25 cellular contexts compared by ENCODE assay signal in genomic region chr19:5107432-5108122, GRCh38.
A peak's percentile ranks its signal among the peaks of the same experiment; 100 is the strongest.
DNase-seq lines count a peak whose midpoint lies in the region; ATAC-seq and TF ChIP-seq lines count a peak whose summit lies in the region.
"Had no signal": no experiment of that assay in that cellular context is flagged by ENCODE, and none has a peak within 500 bp of the region (broad histone marks: within the 10 kb centered on the region; RNA-seq: fewer than 3 reads in every experiment).

No MANE protein-coding gene starts in this region.

- peak overlapping the region; percentile 37 for H3K9ac ChIP-seq in SK-N-MC (ENCODE audit: insufficient read length)
- no peak overlapping the region for H3K9ac ChIP-seq in endodermal cell (ENCODE audit: extremely low read depth, low read length, poor library complexity, severe bottlenecking)

- H3K27me3 ChIP-seq in A673 (replicated peaks; ENCODE audit: insufficient read depth, low read depth, low read length, poor library complexity) (no peaks in the 10 kb centered on the region), endodermal cell (ENCODE audit: control insufficient read depth, insufficient read depth, low read length, poor library complexity, severe bottlenecking) (no peaks in the 10 kb centered on the region)
- H3K27me3 ChIP-seq in naive thymus-derived CD4-positive, alpha-beta T cell (ENCODE audit: control insufficient read depth in 2 of 2, insufficient read depth in 2 of 2, low read length in 2 of 2), result no peaks in the 10 kb centered on the region
- H3K27me3 ChIP-seq: neutrophil, tibial nerve had no signal

- H3K4me3 ChIP-seq in A673 (ENCODE audit: low read depth, low read length, poor library complexity, severe bottlenecking) (no peak overlapping the region), SK-N-MC (no peak overlapping the region), endodermal cell (ENCODE audit: low read length) (no peak overlapping the region)
- H3K4me3 ChIP-seq in naive thymus-derived CD4-positive, alpha-beta T cell (ENCODE audit: low read length), result no peak overlapping the region
- H3K4me3 ChIP-seq: psoas muscle, smooth muscle cell, tibial nerve had no signal

- no peaks in the 10 kb centered on the region for H3K36me3 ChIP-seq in A673 (ENCODE audit: insufficient read depth, low read length, poor library complexity, severe bottlenecking)
- no peaks in the 10 kb centered on the region; the same call in 1 of the 2 replicates for H3K36me3 ChIP-seq in SK-N-MC (ENCODE audit: insufficient read depth, low read length)
- peaks cover 9% of the 10 kb centered on the region for H3K36me3 ChIP-seq in endodermal cell (ENCODE audit: control insufficient read depth, insufficient read depth, low read length)
- H3K36me3 ChIP-seq in naive thymus-derived CD4-positive, alpha-beta T cell (ENCODE audit: control insufficient read depth in 2 of 3, insufficient read depth in 3 of 3, low read length in 3 of 3), result peaks cover 0 to 57% (median 0%) of the 10 kb centered on the region in 3 experiments

- H3K4me1 ChIP-seq in A673 (ENCODE audit: insufficient read depth, low read length, poor library complexity, severe bottlenecking), result peaks cover 66% of the 10 kb centered on the region
- no peaks in the 10 kb centered on the region for H3K4me1 ChIP-seq in endodermal cell (ENCODE audit: control insufficient read depth, insufficient read depth, low read length)
- H3K4me1 ChIP-seq in naive thymus-derived CD4-positive, alpha-beta T cell (ENCODE audit: control insufficient read depth in 2 of 2, insufficient read depth in 2 of 2, low read length in 2 of 2), result no peaks in the 10 kb centered on the region

- H3K4me3 Mint-ChIP-seq in endodermal cell, result no peak overlapping the region
- H3K4me3 Mint-ChIP-seq in naive thymus-derived CD4-positive, alpha-beta T cell, result no peak overlapping the region
- H3K4me3 Mint-ChIP-seq: activated naive CD8-positive, alpha-beta T cell treated with anti-CD3 and anti-CD28 coated beads for 36 hours; T-helper 2 cell treated with Interferon-gamma antibody and Interleukin-4, amounts not matched to agents 5 μg/mL and 100 μg/mL, for 36 hours had no signal

- H3K27me3 Mint-ChIP-seq in endodermal cell (ENCODE audit: insufficient read depth), result no peaks in the 10 kb centered on the region
- H3K27me3 Mint-ChIP-seq in naive thymus-derived CD4-positive, alpha-beta T cell, result no peaks in the 10 kb centered on the region
- H3K27me3 Mint-ChIP-seq: activated naive CD8-positive, alpha-beta T cell treated with anti-CD3 and anti-CD28 coated beads for 36 hours had no signal

- ATAC-seq in naive thymus-derived CD4-positive, alpha-beta T cell, result no peak
- ATAC-seq: psoas muscle had no signal

- intact Hi-C loops in A673 (cut with micrococcal nuclease; ENCODE audit: unreplicated experiment), result no loop called here
- intact Hi-C loops in naive thymus-derived CD4-positive, alpha-beta T cell (cut with micrococcal nuclease), result no loop called here

- WGBS in endodermal cell (ENCODE audit: insufficient coverage in 1 of 2, insufficient read length in 1 of 2), 2 experiments, result 87 to 94% methylated on average over 16 to 21 of the region's 21 CpGs

- no peak overlapping the region for H3K27ac Mint-ChIP-seq in endodermal cell
- no peak overlapping the region for H3K27ac Mint-ChIP-seq in naive thymus-derived CD4-positive, alpha-beta T cell
- H3K27ac Mint-ChIP-seq: activated naive CD8-positive, alpha-beta T cell treated with anti-CD3 and anti-CD28 coated beads for 36 hours; T-helper 2 cell treated with Interferon-gamma antibody and Interleukin-4, amounts not matched to agents 5 μg/mL and 100 μg/mL, for 36 hours had no signal

- POLR2A ChIA-PET in A673 (lab: Charles Lee; ENCODE audit: low non-redundant PET), result no interaction called here
- POLR2A ChIA-PET in naive thymus-derived CD4-positive, alpha-beta T cell (lab: Charles Lee), result no interaction called here

- TF ChIP-seq CTCF in A673 (conservative IDR thresholded peaks at IDR 0.05; ENCODE audit: low read depth, low read length) (no peak), endodermal cell (conservative IDR thresholded peaks at IDR 0.05) (no peak)

- H3K4me1 Mint-ChIP-seq in endodermal cell, result peaks cover 1% of the 10 kb centered on the region
- no peaks in the 10 kb centered on the region for H3K4me1 Mint-ChIP-seq in naive thymus-derived CD4-positive, alpha-beta T cell
- H3K4me1 Mint-ChIP-seq: activated naive CD8-positive, alpha-beta T cell treated with anti-CD3 and anti-CD28 coated beads for 36 hours had no signal

- H3K36me3 Mint-ChIP-seq in endodermal cell (ENCODE audit: low read depth), result peaks cover 16% of the 10 kb centered on the region
- H3K36me3 Mint-ChIP-seq in naive thymus-derived CD4-positive, alpha-beta T cell, result peaks cover 7 to 30% (median 12%) of the 10 kb centered on the region in 5 donors

- H3K9me3 ChIP-seq in A673 (ENCODE audit: low read depth, low read length, poor library complexity, severe bottlenecking), result no peaks in the 10 kb centered on the region
- no peaks in the 10 kb centered on the region for H3K9me3 ChIP-seq in SK-N-MC (ENCODE audit: low read depth, low read length)
- no peaks in the 10 kb centered on the region for H3K9me3 ChIP-seq in endodermal cell (ENCODE audit: control insufficient read depth, low read length)
- no peaks in the 10 kb centered on the region for H3K9me3 ChIP-seq in naive thymus-derived CD4-positive, alpha-beta T cell (ENCODE audit: control insufficient read depth in 2 of 3, low read length in 3 of 3)
- H3K9me3 ChIP-seq: neutrophil, psoas muscle, tibial nerve had no signal

- no peaks in the 10 kb centered on the region for H3K9me3 Mint-ChIP-seq in endodermal cell
- no peaks in the 10 kb centered on the region for H3K9me3 Mint-ChIP-seq in naive thymus-derived CD4-positive, alpha-beta T cell
- H3K9me3 Mint-ChIP-seq: activated naive CD8-positive, alpha-beta T cell treated with anti-CD3 and anti-CD28 coated beads for 36 hours; T-helper 2 cell treated with Interferon-gamma antibody and Interleukin-4, amounts not matched to agents 5 μg/mL and 100 μg/mL, for 36 hours had no signal

- peak overlapping the region; percentile 87 for H3K27ac ChIP-seq in A673 (ENCODE audit: low read depth, low read length, poor library complexity, severe bottlenecking)
- H3K27ac ChIP-seq in SK-N-MC, result 0 out of 2 replicates have a peak overlapping the region, but pooled peaks have one; percentile 31
- H3K27ac ChIP-seq in endodermal cell (ENCODE audit: low read depth, low read length), result peak overlapping the region; percentile 9
- H3K27ac ChIP-seq in naive thymus-derived CD4-positive, alpha-beta T cell (ENCODE audit: low read depth, low read length), result no peak overlapping the region
- H3K27ac ChIP-seq: neutrophil, psoas muscle had no signal

- no TSS peak for BruUV-seq in A673 (replicated peaks; lab: Mats Ljungman, UMichigan)

- CTCF ChIA-PET in A673 (lab: Charles Lee), result no interaction called here
- CTCF ChIA-PET in naive thymus-derived CD4-positive, alpha-beta T cell (lab: Charles Lee), result no interaction called here

- no peak for DNase-seq in A673 (ENCODE audit: low spot score)
- no peak for DNase-seq in SK-N-MC (ENCODE audit: low read depth, low spot score)
- no peak for DNase-seq in endodermal cell
- peak; percentile 50 for DNase-seq in myocyte (ENCODE audit: low read depth)
- DNase-seq in NCI-H2171 (lab: John Stamatoyannopoulos, UW), result no peak
- DNase-seq in cerebellar nuclear complex (lab: John Stamatoyannopoulos, UW), result no peak
- DNase-seq in naive thymus-derived CD4-positive, alpha-beta T cell, result no peak
- no peak for DNase-seq in NCI-H1436 treated with DMSO at 0.1 percent for 48 hours (lab: John Stamatoyannopoulos, UW)
- DNase-seq: ACHN; activated CD4-positive, alpha-beta T cell treated with anti-CD3 and anti-CD28 coated beads for 4 hours; activated CD8-positive, alpha-beta memory T cell treated with anti-CD3 and anti-CD28 coated beads for 24 hours; activated effector memory CD4-positive, alpha-beta T cell treated with Interleukin-2 at 50 U/mL for 16 hours; activated naive CD8-positive, alpha-beta T cell treated with anti-CD3 and anti-CD28 coated beads for 36 hours; aorta; effector CD4-positive, alpha-beta T cell; kidney glomerular epithelial cell; NCI-H1092 treated with DMSO at 0.1 percent for 48 hours; NCI-H2029; NCI-H2227 treated with DMSO at 0.1 percent for 48 hours; psoas muscle; stimulated activated CD4-positive, alpha-beta T cell treated with anti-CD3 and anti-CD28 coated beads, Interleukin-2, amount 100 ng/mL, for 24 hours had no signal
